1 cellular context compared by ENCODE assay signal in the genomic region with DNA sequence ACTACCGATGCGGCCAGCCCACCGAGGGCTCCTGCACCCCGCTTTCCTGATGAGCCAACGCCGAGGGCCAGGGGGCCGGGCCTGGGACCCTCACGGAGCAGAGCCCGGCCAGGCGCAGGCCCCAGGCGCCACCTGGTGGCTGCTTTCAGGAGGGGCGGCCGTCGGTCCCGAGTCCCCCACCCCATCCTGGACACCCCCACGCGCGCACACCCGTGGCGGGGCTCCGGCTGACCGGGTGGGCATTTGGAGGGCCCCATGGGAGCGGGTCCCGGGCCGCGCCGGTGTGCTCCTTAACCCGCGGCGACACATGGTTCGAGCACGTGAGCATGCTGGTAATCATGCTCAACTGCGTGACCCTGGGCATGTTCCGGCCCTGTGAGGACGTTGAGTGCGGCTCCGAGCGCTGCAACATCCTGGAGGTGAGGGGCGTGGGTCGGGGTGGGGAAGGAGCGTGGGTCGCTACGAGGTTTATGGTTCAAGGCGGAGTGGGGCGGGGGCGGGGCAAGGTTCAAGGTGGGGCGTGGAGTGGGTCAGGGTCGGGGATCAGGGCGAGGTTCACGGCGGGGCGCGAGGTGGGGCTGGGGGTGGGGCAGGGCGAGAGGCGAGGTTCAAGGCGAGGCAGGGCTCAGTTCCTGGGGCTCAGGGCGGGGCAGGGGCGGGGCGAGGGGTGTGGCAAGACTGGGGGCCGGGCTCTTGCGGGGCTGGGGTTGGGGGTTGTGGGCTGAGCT.
TF ChIP-seq lines count a peak whose summit lies in the region.

No MANE protein-coding gene starts in this region.

TF ChIP-seq in HepG2, 621 proteins besides CTCF, POLR2A, EP300 and RAD21 (continued from another document):
- TF ChIP-seq, protein P1, sequence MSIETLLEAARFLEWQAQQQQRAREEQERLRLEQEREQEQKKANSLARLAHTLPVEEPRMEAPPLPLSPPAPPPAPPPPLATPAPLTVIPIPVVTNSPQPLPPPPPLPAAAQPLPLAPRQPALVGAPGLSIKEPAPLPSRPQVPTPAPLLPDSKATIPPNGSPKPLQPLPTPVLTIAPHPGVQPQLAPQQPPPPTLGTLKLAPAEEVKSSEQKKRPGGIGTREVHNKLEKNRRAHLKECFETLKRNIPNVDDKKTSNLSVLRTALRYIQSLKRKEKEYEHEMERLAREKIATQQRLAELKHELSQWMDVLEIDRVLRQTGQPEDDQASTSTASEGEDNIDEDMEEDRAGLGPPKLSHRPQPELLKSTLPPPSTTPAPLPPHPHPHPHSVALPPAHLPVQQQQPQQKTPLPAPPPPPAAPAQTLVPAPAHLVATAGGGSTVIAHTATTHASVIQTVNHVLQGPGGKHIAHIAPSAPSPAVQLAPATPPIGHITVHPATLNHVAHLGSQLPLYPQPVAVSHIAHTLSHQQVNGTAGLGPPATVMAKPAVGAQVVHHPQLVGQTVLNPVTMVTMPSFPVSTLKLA (IDR thresholded peaks at IDR 0.05) = peak; percentile 48; the same call in 1 of the 2 replicates
